32 cellular contexts compared by ENCODE assay signal in genomic region chr3:11985866-11986265, GRCh38. TPM values are rescaled to one million over a fixed set of nuclear protein-coding genes. Genes with fewer than 3 reads are reported as not detected.
"Had no signal": no experiment of that assay in that cellular context is flagged by ENCODE, and none has a peak within 500 bp of the region (broad histone marks: within the 10 kb centered on the region; RNA-seq: fewer than 3 reads in every experiment).

No MANE protein-coding gene starts in this region.

- H3K27me3 ChIP-seq: adrenal gland, ascending aorta, body of pancreas, brain microvascular endothelial cell, breast epithelium, cardiac muscle cell had no signal

- DNase-seq: activated effector memory CD4-positive, alpha-beta T cell treated with anti-CD3 and anti-CD28 coated beads, Interleukin-2, amount 50 U/mL, for 16 hours; activated effector memory CD4-positive, alpha-beta T cell treated with Interleukin-2 at 50 U/mL for 16 hours; activated gamma-delta T cell; activated gamma-delta T cell treated with Interleukin-2 at 50 U/mL for 16 hours; activated naive CD4-positive, alpha-beta T cell; activated naive CD4-positive, alpha-beta T cell treated with anti-CD3 and anti-CD28 coated beads for 36 hours; activated naive CD4-positive, alpha-beta T cell treated with anti-CD3 and anti-CD28 coated beads, Interleukin-2, amount 10 ng/mL, durations not matched to agents 7 days and 5 days; activated naive CD4-positive, alpha-beta T cell treated with anti-CD3 and anti-CD28 coated beads, Interleukin-2, amount 50 U/mL, for 16 hours; activated naive CD4-positive, alpha-beta T cell treated with Interleukin-2 at 50 U/mL for 16 hours; activated naive CD8-positive, alpha-beta T cell treated with anti-CD3 and anti-CD28 coated beads for 36 hours; activated naive CD8-positive, alpha-beta T cell treated with anti-CD3 and anti-CD28 coated beads, Interleukin-2, amount 10 ng/mL, durations not matched to agents 7 days and 5 days; activated naive CD8-positive, alpha-beta T cell treated with anti-CD3 and anti-CD28 coated beads, Interleukin-2, amount 50 U/mL, for 24 hours; activated T-cell treated with anti-CD3 and anti-CD28 coated beads, Interleukin-2, amount 50 U/mL, for 1 hour; activated T-cell treated with anti-CD3 and anti-CD28 coated beads, Interleukin-2, amount 50 U/mL, for 24 hours; activated T-cell treated with anti-CD3 and anti-CD28 coated beads, Interleukin-2, amount 50 U/mL, for 4 hours; activated T-cell treated with anti-CD3 and anti-CD28 coated beads, Interleukin-2, amount 50 U/mL, for 48 hours; activated T-cell treated with anti-CD3 and anti-CD28 coated beads, Interleukin-2, amount 50 U/mL, for 72 hours; adrenal gland; amniotic stem cell; amygdala; anterior cingulate cortex; aorta; body of pancreas; brain microvascular endothelial cell; caudate nucleus; central memory CD4-positive, alpha-beta T cell; cerebellar nuclear complex had no signal

- H3K36me3 ChIP-seq: adrenal gland, ascending aorta, brain microvascular endothelial cell, breast epithelium, cardiac muscle cell had no signal

- H3K27ac ChIP-seq: adrenal gland, ascending aorta, body of pancreas, brain microvascular endothelial cell, breast epithelium, cardiac muscle cell had no signal

- H3K9me3 ChIP-seq: adrenal gland, ascending aorta, body of pancreas, breast epithelium had no signal

- ATAC-seq: activated naive CD4-positive, alpha-beta T cell treated with anti-CD3 and anti-CD28 coated beads, Interleukin-2, amount 50 U/mL, for 72 hours; activated naive CD8-positive, alpha-beta T cell treated with anti-CD3 and anti-CD28 coated beads, Interleukin-2, amount 50 U/mL, for 24 hours; activated T-cell treated with anti-CD3 and anti-CD28 coated beads, Interleukin-2, amount 50 U/mL, for 4 hours; activated T-cell treated with anti-CD3 and anti-CD28 coated beads, Interleukin-2, amount 50 U/mL, for 72 hours; activated T-helper 17 cell treated with anti-CD3 and anti-CD28 coated beads, Interleukin-2, amount 50 U/mL, for 72 hours; body of pancreas had no signal

- H3K4me3 ChIP-seq: adrenal gland, ascending aorta, body of pancreas, breast epithelium, cardiac muscle cell had no signal

- H3K4me1 ChIP-seq: ascending aorta, body of pancreas, breast epithelium had no signal

RNA-seq across cellular contexts. Expression of gene SYN2, which starts 18.3 kb away (rescaled TPM):
- total RNA-seq: activated naive CD8-positive, alpha-beta T cell treated with anti-CD3 and anti-CD28 coated beads, Interleukin-2, amount 10 ng/mL, durations not matched to agents 7 days and 5 days had no signal
